8 cellular contexts compared by ENCODE assay signal in the genomic region with DNA sequence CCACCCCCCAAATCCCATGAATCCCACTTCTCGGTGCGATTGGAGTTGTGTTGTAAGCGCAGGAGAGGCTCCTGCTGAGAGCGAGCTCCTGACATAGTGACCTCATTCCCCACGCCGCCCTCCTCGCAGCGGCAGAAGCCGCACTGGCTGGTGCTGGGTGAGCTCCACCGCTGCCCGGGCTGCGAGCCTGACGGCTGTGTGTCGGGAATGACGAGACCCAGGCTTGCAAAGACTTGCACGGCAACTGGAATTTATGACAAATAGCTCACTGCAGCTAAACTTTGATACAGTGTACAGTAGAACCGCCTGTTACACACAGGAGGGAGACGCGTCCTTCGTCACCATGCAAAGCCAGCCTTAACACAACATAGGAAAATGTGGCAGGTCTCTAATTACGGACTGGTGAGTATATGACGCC.
A peak's percentile ranks its signal among the peaks of the same experiment; 100 is the strongest.
DNase-seq lines count a peak whose midpoint lies in the region; ATAC-seq and TF ChIP-seq lines count a peak whose summit lies in the region.

No MANE protein-coding gene starts in this region.

- DNase-seq in DMS79 treated with DMSO at 0.1 percent for 48 hours (lab: John Stamatoyannopoulos, UW) (peak; percentile 24), NCI-H748 treated with DMSO at 0.1 percent for 48 hours (lab: John Stamatoyannopoulos, UW) (peak; percentile 55), fibroblast of gingiva (ENCODE audit: low read depth) (peak; percentile 44), nephron progenitor cell (peak; percentile 64), erythroblast (lab: John Stamatoyannopoulos, UW) (no peak)
- no peak for DNase-seq in CD4-positive, alpha-beta memory T cell

- H3K27me3 ChIP-seq in CD4-positive, alpha-beta memory T cell (ENCODE audit: insufficient read depth, low read length) = no peaks in the 10 kb centered on the region

- no peaks in the 10 kb centered on the region for H3K9me3 ChIP-seq in CD4-positive, alpha-beta memory T cell (ENCODE audit: control insufficient read depth in 1 of 2, low read length in 2 of 2)

- no peak overlapping the region for H3K27ac Mint-ChIP-seq in nephron progenitor cell
- no peak overlapping the region for H3K27ac Mint-ChIP-seq in CD4-positive, alpha-beta memory T cell

- no peaks in the 10 kb centered on the region for H3K36me3 ChIP-seq in CD4-positive, alpha-beta memory T cell (ENCODE audit: insufficient read depth, low read length)

- H3K4me1 Mint-ChIP-seq in nephron progenitor cell = peaks cover 16% of the 10 kb centered on the region
- no peaks in the 10 kb centered on the region for H3K4me1 Mint-ChIP-seq in CD4-positive, alpha-beta memory T cell

- TF ChIP-seq CTCF in nephron progenitor cell (IDR thresholded peaks at IDR 0.05) = no peak

- ATAC-seq in HG03460 (IDR thresholded peaks at IDR 0.05; ENCODE audit: unreplicated experiment) (no peak), GM21526 (IDR thresholded peaks at IDR 0.05; ENCODE audit: low FRiP score, unreplicated experiment) (no peak)

- no peaks in the 10 kb centered on the region for H3K9me3 Mint-ChIP-seq in nephron progenitor cell
- peaks cover 0 to 2% (median 0%) of the 10 kb centered on the region in 8 donors for H3K9me3 Mint-ChIP-seq in CD4-positive, alpha-beta memory T cell

- H3K27me3 Mint-ChIP-seq in nephron progenitor cell (ENCODE audit: low read depth, poor library complexity) = peaks cover 4% of the 10 kb centered on the region
- H3K27me3 Mint-ChIP-seq in CD4-positive, alpha-beta memory T cell = peaks cover 12 to 17% of the 10 kb centered on the region in 2 donors

- POLR2A ChIA-PET in CD4-positive, alpha-beta memory T cell (lab: Charles Lee; ENCODE audit: partially characterized antibody) = no interaction called here

- H3K4me1 ChIP-seq in CD4-positive, alpha-beta memory T cell (ENCODE audit: insufficient read depth, low read length) = no peaks in the 10 kb centered on the region

- CTCF ChIA-PET in CD4-positive, alpha-beta memory T cell (lab: Charles Lee; ENCODE audit: partially characterized antibody) = no interaction called here

- no peak for TF ChIP-seq POLR2A in erythroblast (IDR thresholded peaks at IDR 0.05; ENCODE audit: low read length)

- intact Hi-C loops in CD4-positive, alpha-beta memory T cell (cut with micrococcal nuclease) = no loop called here

- no peak overlapping the region for H3K27ac ChIP-seq in CD4-positive, alpha-beta memory T cell (ENCODE audit: low read depth, low read length)

- H3K4me3 Mint-ChIP-seq in nephron progenitor cell = no peak overlapping the region
- H3K4me3 Mint-ChIP-seq in CD4-positive, alpha-beta memory T cell = no peak overlapping the region

- no peak overlapping the region for H3K4me3 ChIP-seq in CD4-positive, alpha-beta memory T cell (ENCODE audit: low read length in 2 of 2)

- H3K36me3 Mint-ChIP-seq in nephron progenitor cell (ENCODE audit: low read depth) = peaks cover 16% of the 10 kb centered on the region
- H3K36me3 Mint-ChIP-seq in CD4-positive, alpha-beta memory T cell = no peaks in the 10 kb centered on the region

Comparison
In these comparisons a context has a peak if more than half of its experiments do, and no peak if none do; other contexts are left out.
1. DNase-seq: peak in DMS79 treated with DMSO at 0.1 percent for 48 hours (single experiment), NCI-H748 treated with DMSO at 0.1 percent for 48 hours (single experiment), fibroblast of gingiva (single experiment) and nephron progenitor cell (single experiment); none in CD4-positive, alpha-beta memory T cell (0 of 5) and erythroblast (0 of 2).